23 cellular contexts compared by ENCODE assay signal in genomic region chr1:65758128-65758527, GRCh38. TPM values are rescaled to one million over a fixed set of nuclear protein-coding genes. Genes with fewer than 3 reads are reported as not detected.
"Had no signal": no experiment of that assay in that cellular context is flagged by ENCODE, and none has a peak within 500 bp of the region (broad histone marks: within the 10 kb centered on the region; RNA-seq: fewer than 3 reads in every experiment).

No MANE protein-coding gene starts in this region.

- H3K4me1 ChIP-seq: adrenal gland, foreskin keratinocyte, heart left ventricle, prostate gland, tibial nerve had no signal

- ATAC-seq: esophagus mucosa; foreskin keratinocyte; left ventricle myocardium superior; naive thymus-derived CD4-positive, alpha-beta T cell had no signal

- H3K27ac ChIP-seq: adrenal gland, brain microvascular endothelial cell, foreskin keratinocyte, heart left ventricle, pancreas, prostate gland, tibial nerve had no signal

- H3K9me3 ChIP-seq: adrenal gland, heart left ventricle, pancreas, prostate gland, tibial nerve had no signal

- H3K4me2 ChIP-seq: smooth muscle cell had no signal

- H3K36me3 ChIP-seq: adrenal gland, brain microvascular endothelial cell, heart left ventricle, pancreas, prostate gland, tibial nerve had no signal

- H3K27me3 ChIP-seq: adrenal gland, brain microvascular endothelial cell, foreskin keratinocyte, pancreas, tibial nerve had no signal

- H3K4me3 ChIP-seq: adrenal gland, heart left ventricle, pancreas, prostate gland, smooth muscle cell, tibial nerve had no signal

- DNase-seq: activated CD4-positive, alpha-beta T cell treated with anti-CD3 and anti-CD28 coated beads for 4 hours; activated CD4-positive, alpha-beta T cell treated with anti-CD3 and anti-CD28 coated beads, Interleukin-2, amount 50 U/mL, for 48 hours; activated CD8-positive, alpha-beta memory T cell treated with anti-CD3 and anti-CD28 coated beads for 24 hours; activated effector memory CD4-positive, alpha-beta T cell treated with Interleukin-2 at 50 U/mL for 16 hours; activated naive CD4-positive, alpha-beta T cell treated with anti-CD3 and anti-CD28 coated beads for 36 hours; activated naive CD8-positive, alpha-beta T cell treated with anti-CD3 and anti-CD28 coated beads for 36 hours; adrenal gland; brain microvascular endothelial cell; endodermal cell; foreskin keratinocyte; heart left ventricle; kidney glomerular epithelial cell; left ventricle myocardium superior; mammary epithelial cell; naive thymus-derived CD4-positive, alpha-beta T cell; retina; stimulated activated CD4-positive, alpha-beta T cell treated with anti-CD3 and anti-CD28 coated beads, Interleukin-1b, Interleukin-23, amount 100 ng/mL, for 48 hours; stimulated activated naive CD4-positive, alpha-beta T cell treated with Interleukin-2 at 50 U/mL for 16 hours had no signal

RNA-seq across cellular contexts. Expression of gene PDE4B, which starts 34.6 kb away (rescaled TPM):
- total RNA-seq: foreskin keratinocyte had no signal
